In genomic region chr2:207869784-207870778, GRCh38 we compare ENCODE assay signal across 8 cellular contexts.
DNase-seq lines count a peak whose midpoint lies in the region; ATAC-seq, FAIRE-seq and TF ChIP-seq lines count a peak whose summit lies in the region.

No MANE protein-coding gene starts in this region.

- TF ChIP-seq POLR2A in A549 (IDR thresholded peaks at IDR 0.05; ENCODE audit: low read length): no peak
- TF ChIP-seq POLR2A in gastroesophageal sphincter (IDR thresholded peaks at IDR 0.05): no peak

- TF ChIP-seq RAD21 in A549 (conservative IDR thresholded peaks at IDR 0.05 in 1 of 2, IDR thresholded peaks at IDR 0.05 in 1 of 2): peak in 1 of 2 experiments; percentile 19; a peak in 1 of 5 replicates

- FAIRE-seq in A549 (lab: Jason Lieb, UNC): no peak

- no peak overlapping the region for H3K4me3 ChIP-seq in A549
- no peak overlapping the region for H3K4me3 ChIP-seq in fibroblast of pulmonary artery (replicated peaks; ENCODE audit: low read depth, low read length)
- H3K4me3 ChIP-seq in gastroesophageal sphincter: no peak overlapping the region

- no peaks in the 10 kb centered on the region for H3K27me3 ChIP-seq in gastroesophageal sphincter

- H3K27ac ChIP-seq in A549 (peak overlapping the region; percentile 72 to 83), gastroesophageal sphincter (no peak overlapping the region)

- no peaks in the 10 kb centered on the region for H3K9me3 Mint-ChIP-seq in activated T-cell treated with anti-CD3 and anti-CD28 coated beads, Interleukin-2, amount 50 U/mL, for 72 hours

- peak; percentile 92 to 96 for ATAC-seq in A549
- peak; percentile 65 for ATAC-seq in GM21447 (IDR thresholded peaks at IDR 0.05; ENCODE audit: unreplicated experiment)
- ATAC-seq in activated T-cell treated with anti-CD3 and anti-CD28 coated beads, Interleukin-2, amount 50 U/mL, for 72 hours (replicated peaks in 1 of 2): no peak
- no peak for ATAC-seq in gastroesophageal sphincter
- ATAC-seq in esophagus mucosa: no peak
- no peak for ATAC-seq in GM21515 (IDR thresholded peaks at IDR 0.05; ENCODE audit: unreplicated experiment)

- H3K4me1 ChIP-seq in A549: peaks cover 41% of the 10 kb centered on the region
- peaks cover 0 to 10% (median 0%) of the 10 kb centered on the region in 3 donors for H3K4me1 ChIP-seq in gastroesophageal sphincter

- H3K4me3 Mint-ChIP-seq in activated T-cell treated with anti-CD3 and anti-CD28 coated beads, Interleukin-2, amount 50 U/mL, for 72 hours: no peak overlapping the region

- 55% methylated on average over 7 of the region's 7 CpGs for WGBS in A549 (ENCODE audit: missing lambda C conversion rate)
- 69 to 89% methylated on average over 5 to 6 of the region's 7 CpGs for WGBS in gastroesophageal sphincter (ENCODE audit: low coverage in 1 of 2), 2 donors

- no peak overlapping the region for H3K27ac Mint-ChIP-seq in activated T-cell treated with anti-CD3 and anti-CD28 coated beads, Interleukin-2, amount 50 U/mL, for 72 hours

- no peak for TF ChIP-seq CTCF in A549 (IDR thresholded peaks at IDR 0.05)
- TF ChIP-seq CTCF in fibroblast of pulmonary artery (IDR thresholded peaks at IDR 0.05; ENCODE audit: low read length, missing control alignments): no peak
- no peak for TF ChIP-seq CTCF in gastroesophageal sphincter (IDR thresholded peaks at IDR 0.05)

- H3K9me3 ChIP-seq in A549 (no peaks in the 10 kb centered on the region), gastroesophageal sphincter (no peaks in the 10 kb centered on the region)

- H3K36me3 ChIP-seq in gastroesophageal sphincter: no peaks in the 10 kb centered on the region

- peak overlapping the region; percentile 59 for H3K4me2 ChIP-seq in A549

- no peaks in the 10 kb centered on the region for H3K27me3 Mint-ChIP-seq in activated T-cell treated with anti-CD3 and anti-CD28 coated beads, Interleukin-2, amount 50 U/mL, for 72 hours (ENCODE audit: low read depth)

- CTCF ChIA-PET in A549 (lab: Yijun Ruan, JAX): interaction anchor here (0.7 to 2.3 kb wide), 7 partner anchors 9 to 171 kb away, joined by 3 to 10 read pairs (median 4); partner anchors contain the start of gene FZD5

- H3K36me3 Mint-ChIP-seq in activated T-cell treated with anti-CD3 and anti-CD28 coated beads, Interleukin-2, amount 50 U/mL, for 72 hours (ENCODE audit: insufficient read depth in 2 of 2): no peaks in the 10 kb centered on the region

- H3K4me1 Mint-ChIP-seq in activated T-cell treated with anti-CD3 and anti-CD28 coated beads, Interleukin-2, amount 50 U/mL, for 72 hours (ENCODE audit: low read depth): peaks cover 7% of the 10 kb centered on the region

- DNase-seq in A549 (ENCODE audit: low read depth in 1 of 2, low spot score in 1 of 2) (peak; percentile 27 to 83), NCI-H460 (ENCODE audit: extremely low read depth, low read depth) (peak; percentile 36), fibroblast of pulmonary artery (ENCODE audit: low read depth) (peak; percentile 64)
- DNase-seq in activated T-cell treated with anti-CD3 and anti-CD28 coated beads, Interleukin-2, amount 50 U/mL, for 72 hours: no peak

- POLR2A ChIA-PET in A549 (lab: Yijun Ruan, JAX): interaction anchor here (1.2 kb wide), 1 partner anchor 101 kb away, joined by 3 read pairs; the partner anchor contains the start of gene FZD5

- TF ChIP-seq EP300 in A549 (IDR thresholded peaks at IDR 0.05) (peak in 1 of 2 experiments; percentile 28; a peak in 1 of 5 replicates), gastroesophageal sphincter (IDR thresholded peaks at IDR 0.05) (no peak)

TF ChIP-seq in A549, 52 proteins besides CTCF, POLR2A, EP300 and RAD21 (continues in another document):
- TF ChIP-seq ELK1 (IDR thresholded peaks at IDR 0.05; ENCODE audit: low read depth, low read length): no peak
- no peak for TF ChIP-seq TP53 (CRISPR knock-in tag; IDR thresholded peaks at IDR 0.05)
- no peak for TF ChIP-seq RARB (CRISPR knock-in tag; IDR thresholded peaks at IDR 0.05)
- no peak for TF ChIP-seq CBX8 (IDR thresholded peaks at IDR 0.05)
- TF ChIP-seq GATA3 (IDR thresholded peaks at IDR 0.05; ENCODE audit: borderline replicate concordance): peak; percentile 18; the same call in 1 of the 2 replicates
- no peak for TF ChIP-seq POLR2AphosphoS2 (conservative IDR thresholded peaks at IDR 0.05; ENCODE audit: low read length)
- no peak for TF ChIP-seq ZSCAN20 (CRISPR knock-in tag; IDR thresholded peaks at IDR 0.05)
- peak; percentile 35 for TF ChIP-seq MAX (IDR thresholded peaks at IDR 0.05)
- no peak for TF ChIP-seq RNF2 (IDR thresholded peaks at IDR 0.05; ENCODE audit: borderline replicate concordance, low read depth)
- TF ChIP-seq FOSB (CRISPR knock-in tag; IDR thresholded peaks at IDR 0.05): no peak
- no peak for TF ChIP-seq MAZ (IDR thresholded peaks at IDR 0.05; ENCODE audit: borderline replicate concordance, low read depth, low read length)
- peak; percentile 29 to 60; a peak in 2 of 5 replicates for TF ChIP-seq JUN (IDR thresholded peaks at IDR 0.05)
- TF ChIP-seq EHF (CRISPR knock-in tag; IDR thresholded peaks at IDR 0.05): no peak
- no peak for TF ChIP-seq HMGXB4 (CRISPR knock-in tag; IDR thresholded peaks at IDR 0.05; ENCODE audit: borderline replicate concordance)
- TF ChIP-seq NFE2L2 (conservative IDR thresholded peaks at IDR 0.05; ENCODE audit: low read length): peak; percentile 77
- TF ChIP-seq MAFK (IDR thresholded peaks at IDR 0.05; ENCODE audit: partially characterized antibody): peak; percentile 97
- TF ChIP-seq KDM5A (IDR thresholded peaks at IDR 0.05): no peak
- TF ChIP-seq FOSL2 (IDR thresholded peaks at IDR 0.05): no peak
- peak; percentile 74 for TF ChIP-seq FOSL2 (CRISPR knock-in tag; IDR thresholded peaks at IDR 0.05)
- TF ChIP-seq HOXA7 (CRISPR knock-in tag; IDR thresholded peaks at IDR 0.05): 0 out of 2 replicates have a peak, but pooled peaks have one; percentile 47
- no peak for TF ChIP-seq ATOH8 (CRISPR knock-in tag; IDR thresholded peaks at IDR 0.05; ENCODE audit: low read depth)
- TF ChIP-seq JUNB (IDR thresholded peaks at IDR 0.05): peak; percentile 38; the same call in 1 of the 2 replicates
- TF ChIP-seq EHMT2 (IDR thresholded peaks at IDR 0.05; ENCODE audit: low read depth): no peak
- no peak for TF ChIP-seq E2F6 (IDR thresholded peaks at IDR 0.05; ENCODE audit: borderline replicate concordance, low read depth)
- no peak for TF ChIP-seq MYC (IDR thresholded peaks at IDR 0.05; ENCODE audit: borderline replicate concordance, low read length)
- TF ChIP-seq HDAC2 (IDR thresholded peaks at IDR 0.05): no peak
- no peak for TF ChIP-seq ESRRA (IDR thresholded peaks at IDR 0.05; ENCODE audit: borderline replicate concordance, low read length)
- peak; percentile 68 to 70; a peak in 3 of 4 replicates for TF ChIP-seq CEBPB (IDR thresholded peaks at IDR 0.05)
- no peak for TF ChIP-seq NPAS2 (CRISPR knock-in tag; IDR thresholded peaks at IDR 0.05; ENCODE audit: borderline replicate concordance)
- 0 out of 2 replicates have a peak, but pooled peaks have one; percentile 13 for TF ChIP-seq HES2 (IDR thresholded peaks at IDR 0.05)
- 0 out of 2 replicates have a peak, but pooled peaks have one; percentile 20 for TF ChIP-seq HOXB5 (CRISPR knock-in tag; IDR thresholded peaks at IDR 0.05)
- TF ChIP-seq ZNF302 (CRISPR knock-in tag; IDR thresholded peaks at IDR 0.05): no peak
- TF ChIP-seq CHD4 (IDR thresholded peaks at IDR 0.05; ENCODE audit: borderline replicate concordance): no peak

Comparison
In these comparisons a context has a peak if more than half of its experiments do, and no peak if none do; other contexts are left out.
1. ATAC-seq: peak in A549 (2 of 2) and GM21447 (single experiment); none in activated T-cell treated with anti-CD3 and anti-CD28 coated beads, Interleukin-2, amount 50 U/mL, for 72 hours (0 of 2), gastroesophageal sphincter (single experiment), esophagus mucosa (single experiment) and GM21515 (single experiment).
2. DNase-seq: peak in A549 (2 of 2), NCI-H460 (single experiment) and fibroblast of pulmonary artery (single experiment); none in activated T-cell treated with anti-CD3 and anti-CD28 coated beads, Interleukin-2, amount 50 U/mL, for 72 hours (0 of 2).
3. H3K27ac ChIP-seq: peak in A549 (2 of 2); none in gastroesophageal sphincter (0 of 4).